In genomic region chr1:26412180-26412840, GRCh38 we compare ENCODE assay signal across 27 cellular contexts. TPM values are rescaled to one million over a fixed set of nuclear protein-coding genes. Genes with fewer than 3 reads are reported as not detected.
A peak's percentile ranks its signal among the peaks of the same experiment; 100 is the strongest.
DNase-seq lines count a peak whose midpoint lies in the region; ATAC-seq and TF ChIP-seq lines count a peak whose summit lies in the region.
"Had no signal": no experiment of that assay in that cellular context is flagged by ENCODE, and none has a peak within 500 bp of the region (broad histone marks: within the 10 kb centered on the region; RNA-seq: fewer than 3 reads in every experiment).

No MANE protein-coding gene starts in this region.

- H3K4me1 ChIP-seq in cardiac muscle cell (ENCODE audit: low read depth) (peaks cover 26% of the 10 kb centered on the region), PC-3 (ENCODE audit: insufficient read depth, low read length) (peaks cover under 1% of the 10 kb centered on the region; the same call in 1 of the 2 replicates)
- H3K4me1 ChIP-seq: right atrium auricular region, uterus had no signal

- peak overlapping the region; percentile 38 for H3K4me3 ChIP-seq in cardiac muscle cell
- H3K4me3 ChIP-seq in PC-3 (ENCODE audit: low read length) = no peak overlapping the region
- H3K4me3 ChIP-seq: BLaER1 treated with 17β-estradiol and CSF1 and Interleukin-3, amounts not matched to agents 10 nM and 100 nM; right atrium auricular region; uterus had no signal

- CTCF ChIA-PET in PC-3 (lab: Charles Lee) = no interaction called here

- no peaks in the 10 kb centered on the region for H3K27me3 ChIP-seq in cardiac muscle cell
- H3K27me3 ChIP-seq in PC-3 (ENCODE audit: low read length) = peaks cover 37% of the 10 kb centered on the region

- POLR2A ChIA-PET in PC-3 (lab: Charles Lee; ENCODE audit: unreplicated experiment) = no interaction called here

- TF ChIP-seq CTCF in cardiac muscle cell (IDR thresholded peaks at IDR 0.05; ENCODE audit: low read depth, low read length) (no peak), PC-3 (conservative IDR thresholded peaks at IDR 0.05; ENCODE audit: low read depth, low read length) (no peak)

- no peaks in the 10 kb centered on the region for H3K36me3 ChIP-seq in cardiac muscle cell
- H3K36me3 ChIP-seq in PC-3 (ENCODE audit: low read depth, low read length) = no peaks in the 10 kb centered on the region
- H3K36me3 ChIP-seq: BLaER1 treated with 17β-estradiol and CSF1 and Interleukin-3, amounts not matched to agents 10 nM and 100 nM; right atrium auricular region; uterus had no signal

- H3K27ac ChIP-seq in cardiac muscle cell (peak overlapping the region; percentile 49), PC-3 (ENCODE audit: low read length) (no peak overlapping the region)
- H3K27ac ChIP-seq: BLaER1 treated with 17β-estradiol and CSF1 and Interleukin-3, amounts not matched to agents 10 nM and 100 nM; HL-60; right atrium auricular region; uterus; VCaP had no signal

- BruUV-seq in PC-3 (replicated peaks; lab: Mats Ljungman, UMichigan) = no TSS peak

- intact Hi-C loops in left cardiac atrium (cut with DNase I) (no loop called here), PC-3 (cut with micrococcal nuclease) (loop anchor here (10.0 kb wide), 1 partner anchor 308 kb away; no protein-coding TSS in a partner anchor)

- no peak overlapping the region for H3K9ac ChIP-seq in PC-3 (ENCODE audit: low read length)
- H3K9ac ChIP-seq: BLaER1 treated with 17β-estradiol and CSF1 and Interleukin-3, amounts not matched to agents 10 nM and 100 nM had no signal

- H3K9me3 ChIP-seq in cardiac muscle cell (ENCODE audit: low read depth) (no peaks in the 10 kb centered on the region), PC-3 (ENCODE audit: low read length) (no peaks in the 10 kb centered on the region)
- H3K9me3 ChIP-seq: right atrium auricular region, uterus had no signal

- no peak overlapping the region for H3K4me2 ChIP-seq in PC-3 (ENCODE audit: low read length)
- H3K4me2 ChIP-seq: BLaER1 treated with 17β-estradiol and CSF1 and Interleukin-3, amounts not matched to agents 10 nM and 100 nM had no signal

- H2AFZ ChIP-seq in PC-3 (ENCODE audit: low read length) = no peak overlapping the region

- no peaks in the 10 kb centered on the region for H3K9me2 ChIP-seq in PC-3 (replicated peaks; ENCODE audit: low read length)

- H3F3A ChIP-seq in PC-3 (ENCODE audit: low read length, unreplicated experiment) = no peaks in the 10 kb centered on the region

- H4K20me1 ChIP-seq in PC-3 (ENCODE audit: low read length) = no peaks in the 10 kb centered on the region

- no peaks in the 10 kb centered on the region for H3K79me2 ChIP-seq in PC-3 (ENCODE audit: low read length)

- ATAC-seq in left cardiac atrium = no peak
- no peak for ATAC-seq in PC-3
- no peak for ATAC-seq in HG03280 (IDR thresholded peaks at IDR 0.05; ENCODE audit: unreplicated experiment)
- ATAC-seq: effector memory CD8-positive, alpha-beta T cell had no signal

- DNase-seq in cardiac muscle cell (ENCODE audit: low read depth in 1 of 2, low spot score in 1 of 2) = peak in 1 of 2 donors; percentile 26
- no peak for DNase-seq in left cardiac atrium
- peak; percentile 73 for DNase-seq in cerebellar cortex (ENCODE audit: low spot score)
- DNase-seq in islet precursor cell = peak; percentile 86
- DNase-seq in COLO829 (ENCODE audit: low spot score) = no peak
- DNase-seq in HK-2 (ENCODE audit: unreplicated experiment) = no peak
- DNase-seq in PC-3 = no peak
- DNase-seq: activated CD4-positive, alpha-beta T cell treated with anti-CD3 and anti-CD28 coated beads, Interleukin-2, amount 50 U/mL, for 4 hours; cerebellar nuclear complex; effector memory CD8-positive, alpha-beta T cell; GF-D8; KG1; MV-4-11; NCI-H2107; NCI-H524 treated with DMSO at 0.1 percent for 48 hours; Right ventricle myocardium superior; stimulated activated CD4-positive, alpha-beta T cell treated with anti-CD3 and anti-CD28 coated beads, Interleukin-12 subunit alpha, Interleukin-12 subunit beta, amount 100 ng/mL, for 4 hours; stimulated activated CD8-positive, alpha-beta memory T cell treated with anti-CD3 and anti-CD28 coated beads, Interleukin-4, amount 100 ng/mL, for 48 hours; T-cell; uterus had no signal

RNA-seq across cellular contexts. Expression of gene LIN28A, which starts 1.7 kb away (rescaled TPM):
- 7.2 and 16.6 TPM in 2 replicates for total RNA-seq in cardiac muscle cell
- polyA plus RNA-seq in cardiac muscle cell = 3.4 and 5.6 TPM in 2 replicates
- total RNA-seq in left cardiac atrium = under 1 TPM in 1 of 2 donors, not detected in 1; 0.15 TPM
- not detected in 2 replicates for total RNA-seq in PC-3 (2014; rRNA removed)
- total RNA-seq: kidney epithelial cell, OCI-LY7, right atrium auricular region, Right ventricle myocardium superior had no signal

RNA-seq across cellular contexts. Expression of gene DHDDS, which starts 19.8 kb away (rescaled TPM):
- total RNA-seq in cardiac muscle cell = 48.7 and 51.1 TPM in 2 replicates
- 41.7 and 46.8 TPM in 2 replicates for polyA plus RNA-seq in cardiac muscle cell
- 10 to 100 TPM; 44.7 to 49.6 TPM for total RNA-seq in left cardiac atrium
- total RNA-seq in PC-3 (2014; rRNA removed) = 49.6 and 52.8 TPM in 2 replicates

RNA-seq across cellular contexts. Expression of gene ZNF683, which starts 39.8 kb away (rescaled TPM):
- total RNA-seq in cardiac muscle cell (not detected in 2 replicates), left cardiac atrium (under 1 TPM in 1 of 2 donors, not detected in 1; 0.35 TPM), PC-3 (2014; rRNA removed) (not detected in 2 replicates)
- polyA plus RNA-seq in cardiac muscle cell = not detected in 2 replicates
- total RNA-seq: kidney epithelial cell, OCI-LY7, right atrium auricular region, Right ventricle myocardium superior, uterus had no signal

RNA-seq across cellular contexts. Expression of gene CRYBG2, which starts 58.4 kb away (rescaled TPM):
- 0.06 TPM in 1 of 2 replicates, not detected in the other for total RNA-seq in cardiac muscle cell
- polyA plus RNA-seq in cardiac muscle cell = 0.89 and 1.7 TPM in 2 replicates
- not detected for total RNA-seq in left cardiac atrium
- 15.3 and 16.1 TPM in 2 replicates for total RNA-seq in PC-3 (2014; rRNA removed)
- total RNA-seq: right atrium auricular region, Right ventricle myocardium superior had no signal

RNA-seq across cellular contexts. Expression of gene HMGN2, which starts 59.9 kb away (rescaled TPM):
- total RNA-seq in cardiac muscle cell (417 and 533 TPM in 2 replicates), left cardiac atrium (100 to 1,000 TPM; 125 to 165 TPM), PC-3 (2014; rRNA removed) (822 and 888 TPM in 2 replicates)
- 792 and 1,191 TPM in 2 replicates for polyA plus RNA-seq in cardiac muscle cell

Comparison
In these comparisons a context has a peak if more than half of its experiments do, and no peak if none do; other contexts are left out.
1. DNase-seq: peak in cerebellar cortex (single experiment) and islet precursor cell (single experiment); none in left cardiac atrium (single experiment), COLO829 (single experiment), HK-2 (single experiment) and PC-3 (single experiment).